In the genomic region with DNA sequence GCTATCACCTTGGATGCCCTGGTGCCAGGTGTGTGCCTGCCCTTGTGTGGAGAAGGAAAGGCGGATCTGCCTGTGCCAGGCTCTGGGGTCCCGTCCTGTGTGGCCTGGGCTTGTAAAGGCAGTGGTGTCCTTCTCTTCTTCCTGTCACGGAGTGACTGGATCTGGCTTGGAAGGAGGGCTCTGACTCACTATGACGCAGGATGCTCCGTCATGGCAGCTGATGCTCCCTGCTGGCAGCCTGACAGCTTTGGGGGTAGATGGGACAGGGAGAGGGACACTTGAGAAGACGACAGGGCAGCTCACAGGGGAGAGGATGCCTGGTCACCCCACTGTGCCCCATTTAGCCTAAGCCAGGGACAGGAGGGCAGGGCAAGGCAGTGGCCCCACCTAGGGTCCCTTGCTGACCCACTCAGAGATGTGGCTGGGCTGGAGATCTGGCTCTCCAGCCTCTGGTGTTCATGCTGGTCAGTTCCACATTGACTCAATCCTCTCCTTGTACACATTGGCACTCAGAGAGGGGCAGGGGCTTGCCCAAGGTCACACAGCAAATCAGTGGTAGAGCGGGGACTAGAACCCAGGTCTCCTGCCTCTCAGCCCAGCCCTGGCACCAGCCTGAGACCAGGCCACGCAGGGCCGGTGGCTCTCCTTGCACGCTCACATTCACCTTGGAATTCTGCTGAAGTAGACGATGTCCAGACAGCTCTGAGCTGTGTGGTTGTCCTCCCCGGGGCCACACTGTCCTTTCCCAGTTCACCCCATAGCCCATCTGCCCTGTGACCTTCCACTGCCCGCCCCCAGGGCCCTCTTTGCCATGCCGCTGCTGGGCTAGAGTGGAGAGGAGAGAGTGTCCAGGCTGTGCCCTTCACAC, we compare ENCODE assay signal across 11 cellular contexts. TPM values are rescaled to one million over a fixed set of nuclear protein-coding genes. Genes with fewer than 3 reads are reported as not detected.
DNase-seq lines count a peak whose midpoint lies in the region; ATAC-seq lines count a peak whose summit lies in the region.
"Had no signal": no experiment of that assay in that cellular context is flagged by ENCODE, and none has a peak within 500 bp of the region (broad histone marks: within the 10 kb centered on the region; RNA-seq: fewer than 3 reads in every experiment).

No MANE protein-coding gene starts in this region.

- peak overlapping the region; percentile 21 to 87 for H3K27ac ChIP-seq in esophagus (ENCODE audit: low read depth in 2 of 2, low read length in 1 of 2)
- H3K27ac ChIP-seq: HL-60 had no signal

- intact Hi-C loops in head of caudate nucleus (cut with DNase I), result loop anchor here (5.0 kb wide), 1 partner anchor 161 kb away; a partner anchor contains a TSS

- H3K36me3 ChIP-seq in esophagus (ENCODE audit: control insufficient read depth in 2 of 2, insufficient read depth in 2 of 2, low read length in 1 of 2), result no peaks in the 10 kb centered on the region

- peaks cover 0 to 3% of the 10 kb centered on the region in 2 donors for H3K27me3 ChIP-seq in esophagus (ENCODE audit: control insufficient read depth in 1 of 2, insufficient read depth in 2 of 2, low read length in 2 of 2)

- H3K9me3 ChIP-seq in esophagus (ENCODE audit: control insufficient read depth in 2 of 2, insufficient read depth in 1 of 2, low read depth in 1 of 2, low read length in 1 of 2), result no peaks in the 10 kb centered on the region

- ATAC-seq in HG03097 (IDR thresholded peaks at IDR 0.05; ENCODE audit: low FRiP score, unreplicated experiment), result no peak

- H3K4me1 ChIP-seq in esophagus (ENCODE audit: control insufficient read depth in 2 of 2, insufficient read depth in 2 of 2, low read length in 1 of 2), result peaks cover 7 to 28% of the 10 kb centered on the region in 2 donors

- DNase-seq in G401 (ENCODE audit: low spot score), result peak; percentile 16
- peak; percentile 93 for DNase-seq in RKO (ENCODE audit: low spot score)
- peak; percentile 85 for DNase-seq in renal cortical epithelial cell (ENCODE audit: low read depth)
- DNase-seq in head of caudate nucleus, result no peak
- no peak for DNase-seq in NCI-H1048 (lab: John Stamatoyannopoulos, UW)
- no peak for DNase-seq in effector CD4-positive, alpha-beta T cell
- DNase-seq: activated CD4-positive, alpha-beta memory T cell treated with anti-CD3 and anti-CD28 coated beads for 36 hours had no signal

- in situ Hi-C loops in G401 (cut with HindIII; ENCODE audit: low sequenced_read_pairs), result no loop called here

- 60 to 69% methylated on average over 14 of the region's 14 CpGs for WGBS in esophagus, 2 donors

- H3K4me3 ChIP-seq in esophagus (ENCODE audit: low read depth in 1 of 2, low read length in 2 of 2), result no peak overlapping the region
- H3K4me3 ChIP-seq: lung had no signal

RNA-seq across cellular contexts. Expression of a gene that starts 2.8 kb away (rescaled TPM):
- total RNA-seq in G401 (2014; rRNA removed; shearing (Covaris generic)), result 0.88 and 1.3 TPM in 2 replicates
- polyA plus RNA-seq in esophagus, result under 1 TPM; 0.38 to 0.45 TPM
- total RNA-seq in renal cortical epithelial cell, result 0.52 and 1.5 TPM in 2 replicates
- total RNA-seq: lung had no signal
- polyA plus RNA-seq: lung had no signal

RNA-seq across cellular contexts. Expression of a gene that starts 32.7 kb away (rescaled TPM):
- 1.3 TPM in 1 of 2 replicates, not detected in the other for total RNA-seq in G401 (2014; rRNA removed; shearing (Covaris generic))
- polyA plus RNA-seq in esophagus, result under 1 TPM in 1 of 2 donors, not detected in 1; 0.06 TPM
- total RNA-seq in renal cortical epithelial cell, result 0.35 and 0.60 TPM in 2 replicates
- total RNA-seq: activated CD4-positive, alpha-beta memory T cell treated with anti-CD3 and anti-CD28 coated beads for 36 hours had no signal

RNA-seq across cellular contexts. Expression of a gene that starts 54.4 kb away (rescaled TPM):
- 0.31 and 1.1 TPM in 2 replicates for total RNA-seq in G401 (2014; rRNA removed; shearing (Covaris generic))
- under 1 TPM; 0.04 to 0.06 TPM for polyA plus RNA-seq in esophagus
- 0.20 TPM in 1 of 2 replicates, not detected in the other for total RNA-seq in renal cortical epithelial cell
- total RNA-seq: activated CD4-positive, alpha-beta memory T cell treated with anti-CD3 and anti-CD28 coated beads for 36 hours had no signal

RNA-seq across cellular contexts. Expression of a gene that starts 58.4 kb away (rescaled TPM):
- total RNA-seq in G401 (2014; rRNA removed; shearing (Covaris generic)), result 3.2 and 7.1 TPM in 2 replicates
- polyA plus RNA-seq in esophagus, result 10 to 100 TPM in 1 of 2 donors, 1 to 10 TPM in 1; 6.6 to 21.7 TPM
- 0.35 TPM in 2 replicates for total RNA-seq in renal cortical epithelial cell
- total RNA-seq: activated CD4-positive, alpha-beta memory T cell treated with anti-CD3 and anti-CD28 coated beads for 36 hours had no signal

Comparison
In these comparisons a context has a peak if more than half of its experiments do, and no peak if none do; other contexts are left out.
1. DNase-seq: peak in G401 (single experiment), RKO (single experiment) and renal cortical epithelial cell (single experiment); none in head of caudate nucleus (0 of 42), NCI-H1048 (single experiment) and effector CD4-positive, alpha-beta T cell (single experiment).